19 cellular contexts compared by ENCODE assay signal in genomic region chrX:85309717-85310116, GRCh38.
DNase-seq lines count a peak whose midpoint lies in the region; ATAC-seq, FAIRE-seq and TF ChIP-seq lines count a peak whose summit lies in the region.
"Had no signal": no experiment of that assay in that cellular context is flagged by ENCODE, and none has a peak within 500 bp of the region (broad histone marks: within the 10 kb centered on the region; RNA-seq: fewer than 3 reads in every experiment).

No MANE protein-coding gene starts in this region.

- no peaks in the 10 kb centered on the region for H3K9me3 Mint-ChIP-seq in CD4-positive, alpha-beta T cell

- H3K36me3 ChIP-seq in GM12878 (ENCODE audit: control insufficient read depth in 2 of 2, insufficient read depth in 2 of 2, low read length in 1 of 2) (no peaks in the 10 kb centered on the region), small intestine (ENCODE audit: control insufficient read depth in 2 of 2, insufficient read depth in 2 of 2, low read length in 2 of 2) (peaks cover 0 to 1% of the 10 kb centered on the region in 2 donors)
- H3K36me3 ChIP-seq: ascending aorta, gastrocnemius medialis, sigmoid colon had no signal

- no peak overlapping the region for H2AFZ ChIP-seq in GM12878 (ENCODE audit: control insufficient read depth, low read depth, low read length)

- no peak for TF ChIP-seq RAD21 in GM12878 (IDR thresholded peaks at IDR 0.05; ENCODE audit: insufficient read depth, low read depth, low read length)

- no peak overlapping the region for H3K4me3 ChIP-seq in GM12878
- no peak overlapping the region for H3K4me3 ChIP-seq in small intestine (ENCODE audit: low read depth in 1 of 2, low read length in 2 of 2)
- H3K4me3 ChIP-seq: ascending aorta, gastrocnemius medialis, sigmoid colon had no signal

- H3K27ac Mint-ChIP-seq in T-helper 17 cell: no peak overlapping the region
- H3K27ac Mint-ChIP-seq in CD4-positive, alpha-beta T cell: no peak overlapping the region
- H3K27ac Mint-ChIP-seq: CD4-positive, CD25-positive, alpha-beta regulatory T cell had no signal

- CTCF ChIA-PET in GM12878 (lab: Yijun Ruan, JAX): interaction anchor here (0.8 to 1.2 kb wide), 2 partner anchors 14 to 18 kb away, joined by 3 read pairs; no protein-coding TSS in a partner anchor
- CTCF ChIA-PET in CD4-positive, alpha-beta T cell (lab: Charles Lee): no interaction called here

- RAD21 ChIA-PET in GM12878 (lab: Charles Lee; ENCODE audit: unreplicated experiment): interaction anchor here (1.3 kb wide), 1 partner anchor 199 kb away, joined by 3 read pairs; no protein-coding TSS in a partner anchor

- FAIRE-seq in GM12878 (lab: Jason Lieb, UNC) (no peak), small intestine (lab: Jason Lieb, UNC) (no peak)
- FAIRE-seq: endothelial cell of umbilical vein had no signal

- H3K27me3 ChIP-seq in GM12878 (replicated peaks in 1 of 2; ENCODE audit: control insufficient read depth in 2 of 2, insufficient read depth in 2 of 2, low read length in 1 of 2): no peaks in the 10 kb centered on the region
- H3K27me3 ChIP-seq in small intestine (ENCODE audit: control insufficient read depth in 2 of 2, insufficient read depth in 2 of 2, low read length in 2 of 2): no peaks in the 10 kb centered on the region
- H3K27me3 ChIP-seq in CD4-positive, alpha-beta T cell (ENCODE audit: control insufficient read depth, insufficient read depth, low read length): no peaks in the 10 kb centered on the region
- H3K27me3 ChIP-seq: ascending aorta, gastrocnemius medialis, sigmoid colon had no signal

- BruUV-seq in GM12878 (replicated peaks; lab: Mats Ljungman, UMichigan): no TSS peak

- H3K4me2 ChIP-seq in GM12878 (ENCODE audit: control insufficient read depth, insufficient read depth): no peak overlapping the region

- in situ Hi-C loops in KBM-7 (cut with MboI; ENCODE audit: low pct_unique_long_range_greater_than_20kb, low sequenced_read_pairs): no loop called here
- in situ Hi-C loops in GM12878 (cut with MboI): no loop called here

- H3K9me3 ChIP-seq in GM12878 (replicated peaks; ENCODE audit: control insufficient read depth, insufficient read depth, low read length) (no peaks in the 10 kb centered on the region), small intestine (ENCODE audit: control insufficient read depth, low read depth) (no peaks in the 10 kb centered on the region), T-helper 17 cell (ENCODE audit: control insufficient read depth, low read length, poor library complexity, severe bottlenecking) (no peaks in the 10 kb centered on the region)
- H3K9me3 ChIP-seq in CD4-positive, alpha-beta T cell (ENCODE audit: control insufficient read depth, low read length): no peaks in the 10 kb centered on the region
- H3K9me3 ChIP-seq: ascending aorta, gastrocnemius medialis, sigmoid colon had no signal

- intact Hi-C loops in GM12878 (cut with micrococcal nuclease; ENCODE audit: unreplicated experiment): no loop called here
- intact Hi-C loops in CD4-positive, alpha-beta T cell (cut with DNase I, micrococcal nuclease): no loop called here

- POLR2A ChIA-PET in GM12878 (lab: Charles Lee): no interaction called here
- POLR2A ChIA-PET in CD4-positive, alpha-beta T cell (lab: Charles Lee): no interaction called here

- no peak overlapping the region for H3K4me3 Mint-ChIP-seq in T-helper 17 cell
- no peak overlapping the region for H3K4me3 Mint-ChIP-seq in CD4-positive, alpha-beta T cell
- H3K4me3 Mint-ChIP-seq: CD4-positive, CD25-positive, alpha-beta regulatory T cell had no signal

- H3K79me2 ChIP-seq in GM12878 (ENCODE audit: control insufficient read depth, insufficient read depth, low read length): no peaks in the 10 kb centered on the region

- H3K4me1 ChIP-seq in GM12878 (ENCODE audit: control insufficient read depth, insufficient read depth, low read length) (no peaks in the 10 kb centered on the region), small intestine (ENCODE audit: control insufficient read depth in 2 of 2, insufficient read depth in 1 of 2, low read depth in 1 of 2, low read length in 1 of 2) (no peaks in the 10 kb centered on the region)
- H3K4me1 ChIP-seq: ascending aorta, gastrocnemius medialis, sigmoid colon had no signal

- DNase-seq in NCI-H82 (lab: John Stamatoyannopoulos, UW) (peak; percentile 29), NCI-H82 treated with DMSO at 0.1 percent for 48 hours (lab: John Stamatoyannopoulos, UW; ENCODE audit: unreplicated experiment) (no peak), KBM-7 (peak; percentile 38), GM12878 (ENCODE audit: low read depth, low spot score) (no peak), small intestine (peak; percentile 0), dermis blood vessel endothelial cell (no peak), T-helper 17 cell (no peak)
- no peak for DNase-seq in CD4-positive, alpha-beta T cell
- DNase-seq: activated CD4-positive, alpha-beta T cell treated with anti-CD3 and anti-CD28 coated beads, Interleukin-2, amount 50 U/mL, for 4 hours; activated naive CD4-positive, alpha-beta T cell treated with Interleukin-2 at 50 U/mL for 16 hours; CD4-positive, CD25-positive, alpha-beta regulatory T cell; gastrocnemius medialis; NCI-H2227 treated with DMSO at 0.1 percent for 48 hours; PC-3; sigmoid colon; stimulated activated CD4-positive, alpha-beta T cell treated with anti-CD3 and anti-CD28 coated beads, Interleukin-2, amount 100 ng/mL, for 48 hours; substantia nigra had no signal

- H3K4me1 Mint-ChIP-seq in T-helper 17 cell: no peaks in the 10 kb centered on the region
- no peaks in the 10 kb centered on the region for H3K4me1 Mint-ChIP-seq in CD4-positive, alpha-beta T cell (ENCODE audit: low read depth)
- H3K4me1 Mint-ChIP-seq: CD4-positive, CD25-positive, alpha-beta regulatory T cell had no signal

- no peaks in the 10 kb centered on the region for H3K36me3 Mint-ChIP-seq in T-helper 17 cell (ENCODE audit: low read depth)
- no peaks in the 10 kb centered on the region for H3K36me3 Mint-ChIP-seq in CD4-positive, alpha-beta T cell (ENCODE audit: low read depth)
- H3K36me3 Mint-ChIP-seq: CD4-positive, CD25-positive, alpha-beta regulatory T cell had no signal

- no peak overlapping the region for H3K27ac ChIP-seq in GM12878 (ENCODE audit: control insufficient read depth, insufficient read depth)
- no peak overlapping the region for H3K27ac ChIP-seq in small intestine (ENCODE audit: low read depth in 1 of 2, low read length in 1 of 2)
- H3K27ac ChIP-seq in CD4-positive, alpha-beta T cell (ENCODE audit: low read depth, low read length): no peak overlapping the region
- H3K27ac ChIP-seq: ascending aorta, gastrocnemius medialis, sigmoid colon had no signal

- TF ChIP-seq POLR2A in GM12878 (IDR thresholded peaks at IDR 0.05; ENCODE audit: low read depth, low read length): no peak

- no peak overlapping the region for H3K9ac ChIP-seq in GM12878 (ENCODE audit: control insufficient read depth, insufficient read depth, low read length)

- no peak for TF ChIP-seq EP300 in GM12878 (IDR thresholded peaks at IDR 0.05; ENCODE audit: borderline replicate concordance in 1 of 2, control insufficient read depth in 1 of 2, low read depth in 2 of 2, low read length in 2 of 2)

- no peaks in the 10 kb centered on the region for H3K27me3 Mint-ChIP-seq in T-helper 17 cell
- no peaks in the 10 kb centered on the region for H3K27me3 Mint-ChIP-seq in CD4-positive, alpha-beta T cell
- H3K27me3 Mint-ChIP-seq: CD4-positive, CD25-positive, alpha-beta regulatory T cell had no signal

- ATAC-seq in GM12878 (peak; percentile 62), T-helper 17 cell (no peak)
- no peak for ATAC-seq in CD4-positive, alpha-beta T cell (ENCODE audit: poor library complexity)
- ATAC-seq: gastrocnemius medialis, PC-3 had no signal

- SMC1A ChIA-PET in GM12878 (lab: Charles Lee; ENCODE audit: uncharacterized antibody, unreplicated experiment): interaction anchor here (1.1 to 1.3 kb wide), 2 partner anchors 10 to 80 kb away, joined by 3 read pairs; no protein-coding TSS in a partner anchor

- H4K20me1 ChIP-seq in GM12878 (ENCODE audit: control insufficient read depth, insufficient read depth): no peaks in the 10 kb centered on the region

- no peak for TF ChIP-seq CTCF in GM12878 (IDR thresholded peaks at IDR 0.05 in 2 of 3, conservative IDR thresholded peaks at IDR 0.05 in 1 of 3; ENCODE audit: control insufficient read depth in 2 of 3, extremely low read depth in 1 of 3, insufficient read depth in 1 of 3, low read depth in 3 of 3, low read length in 3 of 3)
- TF ChIP-seq CTCF in CD4-positive, alpha-beta T cell (IDR thresholded peaks at IDR 0.05): no peak

- WGBS in GM12878 (ENCODE audit: insufficient coverage, insufficient replicate concordance, low lambda C conversion rate, missing lambda C conversion rate): 87% methylated on average over 2 of the region's 2 CpGs
- WGBS in small intestine, 3 donors: 80 to 100% (median 89%) methylated on average over 2 of the region's 2 CpGs

TF ChIP-seq in GM12878, 131 proteins besides CTCF, POLR2A, EP300 and RAD21:
- TF ChIP-seq ZNF207 (IDR thresholded peaks at IDR 0.05; ENCODE audit: borderline replicate concordance): no peak
TF ChIP-seq in GM12878: peak in this region for 0.

Comparison
In these comparisons a context has a peak if more than half of its experiments do, and no peak if none do; other contexts are left out.
1. DNase-seq: peak in NCI-H82 (single experiment), KBM-7 (single experiment) and small intestine (single experiment); none in NCI-H82 treated with DMSO at 0.1 percent for 48 hours (single experiment), GM12878 (single experiment), dermis blood vessel endothelial cell (single experiment), T-helper 17 cell (0 of 3) and CD4-positive, alpha-beta T cell (0 of 10).